9 cellular contexts compared by ENCODE assay signal in the genomic region with DNA sequence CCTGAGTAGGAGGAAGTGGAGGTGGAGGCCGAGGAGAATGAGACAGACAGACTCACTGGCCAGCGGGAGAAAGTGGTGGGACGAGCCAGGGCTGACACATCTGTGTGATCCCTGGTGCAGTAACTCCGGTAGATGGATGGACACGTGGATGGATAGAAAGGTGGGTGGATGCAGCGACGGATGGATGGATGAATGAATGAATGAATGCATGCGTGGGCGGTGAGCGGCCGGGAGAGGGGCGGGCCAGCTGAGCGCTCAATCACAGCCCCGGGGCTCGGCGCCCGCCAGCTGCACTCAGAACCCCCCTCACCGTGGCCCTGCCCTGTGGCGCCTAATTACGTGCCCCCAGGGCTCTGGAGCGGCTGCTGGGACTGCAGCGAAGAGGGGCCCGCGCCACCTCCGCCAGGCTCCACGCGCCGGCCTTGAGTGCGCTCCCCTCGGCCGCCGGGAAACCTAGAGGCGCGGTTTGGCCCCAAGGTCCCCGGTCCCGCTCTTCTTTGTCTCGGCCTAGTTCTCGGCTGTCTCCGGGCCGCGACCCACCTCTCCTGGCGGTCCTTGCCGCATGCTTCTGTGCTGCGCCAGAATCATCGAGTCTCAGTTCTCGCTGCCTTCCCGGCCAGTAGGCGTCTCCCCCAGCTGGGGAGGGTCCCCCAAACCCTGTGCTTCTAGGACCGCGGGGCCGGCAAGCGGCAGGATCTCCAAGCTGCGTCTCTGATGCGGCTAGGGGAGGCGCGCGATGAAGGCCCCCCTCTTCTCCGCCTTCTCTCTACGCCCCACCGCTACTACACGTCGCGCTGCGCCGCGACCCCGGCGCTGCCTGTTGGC. TPM values are rescaled to one million over a fixed set of nuclear protein-coding genes. Genes with fewer than 3 reads are reported as not detected.
DNase-seq lines count a peak whose midpoint lies in the region; ATAC-seq, FAIRE-seq and TF ChIP-seq lines count a peak whose summit lies in the region.
"Had no signal": no experiment of that assay in that cellular context is flagged by ENCODE, and none has a peak within 500 bp of the region (broad histone marks: within the 10 kb centered on the region; RNA-seq: fewer than 3 reads in every experiment).

No MANE protein-coding gene starts in this region.

- intact Hi-C loops in naive thymus-derived CD4-positive, alpha-beta T cell (cut with micrococcal nuclease), result no loop called here
- intact Hi-C loops in aorta (cut with DNase I), result loop anchor here in 1 of 2 donors (5.0 kb wide), 1 partner anchor 40 kb away; a partner anchor contains a TSS

- no peak overlapping the region for H3K4me3 ChIP-seq in naive thymus-derived CD4-positive, alpha-beta T cell (ENCODE audit: low read length)
- H3K4me3 ChIP-seq in aorta (ENCODE audit: low read length in 2 of 2), result no peak overlapping the region

- peak overlapping the region in 4 of 9 donors; percentile 14 to 78 (median 40) for H3K27ac Mint-ChIP-seq in naive thymus-derived CD4-positive, alpha-beta T cell

- H3K36me3 ChIP-seq in naive thymus-derived CD4-positive, alpha-beta T cell (ENCODE audit: control insufficient read depth in 2 of 3, insufficient read depth in 3 of 3, low read length in 3 of 3), result no peaks in the 10 kb centered on the region
- no peaks in the 10 kb centered on the region for H3K36me3 ChIP-seq in aorta (ENCODE audit: control insufficient read depth in 1 of 2, insufficient read depth in 2 of 2, low read length in 1 of 2)

- POLR2A ChIA-PET in naive thymus-derived CD4-positive, alpha-beta T cell (lab: Charles Lee), result interaction anchor here (0.7 kb wide), 1 partner anchor 28 kb away, joined by 3 read pairs; no protein-coding TSS in a partner anchor

- 68 to 78% methylated on average over 57 to 68 of the region's 68 CpGs for WGBS in aorta, 2 donors

- H3K9me3 Mint-ChIP-seq in naive thymus-derived CD4-positive, alpha-beta T cell, result no peaks in the 10 kb centered on the region

- FAIRE-seq in H54 (lab: Jason Lieb, UNC), result no peak

- no peaks in the 10 kb centered on the region for H3K9me3 ChIP-seq in naive thymus-derived CD4-positive, alpha-beta T cell (ENCODE audit: control insufficient read depth in 2 of 3, low read length in 3 of 3)
- H3K9me3 ChIP-seq in aorta (ENCODE audit: control insufficient read depth, low read length), result no peaks in the 10 kb centered on the region

- H3K4me1 Mint-ChIP-seq in naive thymus-derived CD4-positive, alpha-beta T cell, result peaks cover 36 to 61% (median 53%) of the 10 kb centered on the region in 7 donors

- peak; percentile 31 for ATAC-seq in naive thymus-derived CD4-positive, alpha-beta T cell
- ATAC-seq in aorta (ENCODE audit: low FRiP score), result peak; percentile 16
- ATAC-seq in HG03097 (IDR thresholded peaks at IDR 0.05; ENCODE audit: low FRiP score, unreplicated experiment), result no peak

- no peak overlapping the region for H3K27ac ChIP-seq in naive thymus-derived CD4-positive, alpha-beta T cell (ENCODE audit: low read depth, low read length)
- no peak overlapping the region for H3K27ac ChIP-seq in aorta (ENCODE audit: low read depth in 1 of 2, low read length in 2 of 2)

- peaks cover 0 to 23% of the 10 kb centered on the region in 2 donors for H3K4me1 ChIP-seq in naive thymus-derived CD4-positive, alpha-beta T cell (ENCODE audit: control insufficient read depth in 2 of 2, insufficient read depth in 2 of 2, low read length in 2 of 2)
- peaks cover 0 to 3% of the 10 kb centered on the region in 2 donors for H3K4me1 ChIP-seq in aorta (ENCODE audit: control insufficient read depth in 1 of 2, insufficient read depth in 2 of 2, low read length in 2 of 2)

- DNase-seq in stimulated activated CD4-positive, alpha-beta T cell treated with anti-CD3 and anti-CD28 coated beads, Interleukin-12 subunit alpha, Interleukin-12 subunit beta, amount 100 ng/mL, for 4 hours, result peak; percentile 10
- DNase-seq in stimulated activated CD4-positive, alpha-beta T cell treated with anti-CD3 and anti-CD28 coated beads, Interleukin-4, amount 100 ng/mL, for 4 hours, result no peak
- DNase-seq in cerebellar cortex (ENCODE audit: low spot score) (peak; percentile 58), aorta (no peak), inferior parietal cortex (ENCODE audit: extremely low spot score) (no peak), H54 (ENCODE audit: insufficient read length, low spot score) (no peak)
- no peak for DNase-seq in naive thymus-derived CD4-positive, alpha-beta T cell
- DNase-seq: SHP77 had no signal

- H3K27me3 ChIP-seq in naive thymus-derived CD4-positive, alpha-beta T cell (ENCODE audit: control insufficient read depth in 2 of 2, insufficient read depth in 2 of 2, low read length in 2 of 2), result peaks cover 0 to 5% of the 10 kb centered on the region in 2 donors
- H3K27me3 ChIP-seq in aorta (ENCODE audit: control insufficient read depth in 1 of 2, insufficient read depth in 2 of 2, low read length in 1 of 2), result no peaks in the 10 kb centered on the region

- peaks cover 0 to 52% (median 28%) of the 10 kb centered on the region in 5 donors for H3K27me3 Mint-ChIP-seq in naive thymus-derived CD4-positive, alpha-beta T cell

- CTCF ChIA-PET in naive thymus-derived CD4-positive, alpha-beta T cell (lab: Charles Lee), result no interaction called here

- H3K36me3 Mint-ChIP-seq in naive thymus-derived CD4-positive, alpha-beta T cell, result peaks cover 0 to 16% (median 0%) of the 10 kb centered on the region in 5 donors

- peak overlapping the region; percentile 31 to 98 (median 85) for H3K4me3 Mint-ChIP-seq in naive thymus-derived CD4-positive, alpha-beta T cell

- TF ChIP-seq POLR2A in H54 (IDR thresholded peaks at IDR 0.05; ENCODE audit: low read depth, low read length), result no peak

RNA-seq across cellular contexts. Expression of a gene that starts 41.0 kb away (rescaled TPM):
- total RNA-seq in naive thymus-derived CD4-positive, alpha-beta T cell, result 10 to 100 TPM; 20.1 to 46.2 (median 23.6) TPM
- polyA plus RNA-seq in naive thymus-derived CD4-positive, alpha-beta T cell, result 1 to 10 TPM; 2.0 to 4.0 TPM
- 10 to 100 TPM; 23.9 to 35.8 TPM for total RNA-seq in aorta
- 1 to 10 TPM; 2.0 to 7.0 TPM for polyA plus RNA-seq in aorta

Comparison
In these comparisons a context has a peak if more than half of its experiments do, and no peak if none do; other contexts are left out.
1. DNase-seq: peak in stimulated activated CD4-positive, alpha-beta T cell treated with anti-CD3 and anti-CD28 coated beads, Interleukin-12 subunit alpha, Interleukin-12 subunit beta, amount 100 ng/mL, for 4 hours (single experiment) and cerebellar cortex (single experiment); none in stimulated activated CD4-positive, alpha-beta T cell treated with anti-CD3 and anti-CD28 coated beads, Interleukin-4, amount 100 ng/mL, for 4 hours (0 of 2), naive thymus-derived CD4-positive, alpha-beta T cell (0 of 9), aorta (0 of 2), inferior parietal cortex (single experiment) and H54 (single experiment).